Comparison of ENCODE assay signal across 1 cellular context in genomic region chr15:92801774-92802464, GRCh38.
TF ChIP-seq lines count a peak whose summit lies in the region.

No MANE protein-coding gene starts in this region.

TF ChIP-seq in K562, 482 proteins besides CTCF, POLR2A, EP300 and RAD21 (continued from another document and continues in another):
- TF ChIP-seq, protein P1, sequence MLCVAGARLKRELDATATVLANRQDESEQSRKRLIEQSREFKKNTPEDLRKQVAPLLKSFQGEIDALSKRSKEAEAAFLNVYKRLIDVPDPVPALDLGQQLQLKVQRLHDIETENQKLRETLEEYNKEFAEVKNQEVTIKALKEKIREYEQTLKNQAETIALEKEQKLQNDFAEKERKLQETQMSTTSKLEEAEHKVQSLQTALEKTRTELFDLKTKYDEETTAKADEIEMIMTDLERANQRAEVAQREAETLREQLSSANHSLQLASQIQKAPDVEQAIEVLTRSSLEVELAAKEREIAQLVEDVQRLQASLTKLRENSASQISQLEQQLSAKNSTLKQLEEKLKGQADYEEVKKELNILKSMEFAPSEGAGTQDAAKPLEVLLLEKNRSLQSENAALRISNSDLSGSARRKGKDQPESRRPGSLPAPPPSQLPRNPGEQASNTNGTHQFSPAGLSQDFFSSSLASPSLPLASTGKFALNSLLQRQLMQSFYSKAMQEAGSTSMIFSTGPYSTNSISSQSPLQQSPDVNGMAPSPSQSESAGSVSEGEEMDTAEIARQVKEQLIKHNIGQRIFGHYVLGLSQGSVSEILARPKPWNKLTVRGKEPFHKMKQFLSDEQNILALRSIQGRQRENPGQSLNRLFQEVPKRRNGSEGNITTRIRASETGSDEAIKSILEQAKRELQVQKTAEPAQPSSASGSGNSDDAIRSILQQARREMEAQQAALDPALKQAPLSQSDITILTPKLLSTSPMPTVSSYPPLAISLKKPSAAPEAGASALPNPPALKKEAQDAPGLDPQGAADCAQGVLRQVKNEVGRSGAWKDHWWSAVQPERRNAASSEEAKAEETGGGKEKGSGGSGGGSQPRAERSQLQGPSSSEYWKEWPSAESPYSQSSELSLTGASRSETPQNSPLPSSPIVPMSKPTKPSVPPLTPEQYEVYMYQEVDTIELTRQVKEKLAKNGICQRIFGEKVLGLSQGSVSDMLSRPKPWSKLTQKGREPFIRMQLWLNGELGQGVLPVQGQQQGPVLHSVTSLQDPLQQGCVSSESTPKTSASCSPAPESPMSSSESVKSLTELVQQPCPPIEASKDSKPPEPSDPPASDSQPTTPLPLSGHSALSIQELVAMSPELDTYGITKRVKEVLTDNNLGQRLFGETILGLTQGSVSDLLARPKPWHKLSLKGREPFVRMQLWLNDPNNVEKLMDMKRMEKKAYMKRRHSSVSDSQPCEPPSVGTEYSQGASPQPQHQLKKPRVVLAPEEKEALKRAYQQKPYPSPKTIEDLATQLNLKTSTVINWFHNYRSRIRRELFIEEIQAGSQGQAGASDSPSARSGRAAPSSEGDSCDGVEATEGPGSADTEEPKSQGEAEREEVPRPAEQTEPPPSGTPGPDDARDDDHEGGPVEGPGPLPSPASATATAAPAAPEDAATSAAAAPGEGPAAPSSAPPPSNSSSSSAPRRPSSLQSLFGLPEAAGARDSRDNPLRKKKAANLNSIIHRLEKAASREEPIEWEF (CRISPR knock-in tag; IDR thresholded peaks at IDR 0.05) = no peak
- no peak for TF ChIP-seq E2F3 (CRISPR knock-in tag; IDR thresholded peaks at IDR 0.05)
- TF ChIP-seq ZNF24 (IDR thresholded peaks at IDR 0.05) = no peak
- no peak for TF ChIP-seq DDX20 (tag; IDR thresholded peaks at IDR 0.05; ENCODE audit: low read depth)
- no peak for TF ChIP-seq ZNF444 (CRISPR knock-in tag; IDR thresholded peaks at IDR 0.05)
- no peak for TF ChIP-seq RBFOX2 (IDR thresholded peaks at IDR 0.05; ENCODE audit: low read depth, low read length)
- peak; percentile 78; the same call in 1 of the 2 replicates for TF ChIP-seq NFRKB (IDR thresholded peaks at IDR 0.05; ENCODE audit: low read depth)
- TF ChIP-seq, protein P2, sequence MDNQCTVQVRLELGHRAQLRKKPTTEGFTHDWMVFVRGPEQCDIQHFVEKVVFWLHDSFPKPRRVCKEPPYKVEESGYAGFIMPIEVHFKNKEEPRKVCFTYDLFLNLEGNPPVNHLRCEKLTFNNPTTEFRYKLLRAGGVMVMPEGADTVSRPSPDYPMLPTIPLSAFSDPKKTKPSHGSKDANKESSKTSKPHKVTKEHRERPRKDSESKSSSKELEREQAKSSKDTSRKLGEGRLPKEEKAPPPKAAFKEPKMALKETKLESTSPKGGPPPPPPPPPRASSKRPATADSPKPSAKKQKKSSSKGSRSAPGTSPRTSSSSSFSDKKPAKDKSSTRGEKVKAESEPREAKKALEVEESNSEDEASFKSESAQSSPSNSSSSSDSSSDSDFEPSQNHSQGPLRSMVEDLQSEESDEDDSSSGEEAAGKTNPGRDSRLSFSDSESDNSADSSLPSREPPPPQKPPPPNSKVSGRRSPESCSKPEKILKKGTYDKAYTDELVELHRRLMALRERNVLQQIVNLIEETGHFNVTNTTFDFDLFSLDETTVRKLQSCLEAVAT (IDR thresholded peaks at IDR 0.05) = peak in 1 of 2 experiments; percentile 54; a peak in 1 of 4 replicates
- TF ChIP-seq ZSCAN32 (CRISPR knock-in tag; IDR thresholded peaks at IDR 0.05) = no peak
- TF ChIP-seq ESRRA (IDR thresholded peaks at IDR 0.05; ENCODE audit: borderline replicate concordance, low read depth) = no peak
- TF ChIP-seq CEBPG (CRISPR knock-in tag; IDR thresholded peaks at IDR 0.05) = peak; percentile 92
- TF ChIP-seq CEBPG (tag; conservative IDR thresholded peaks at IDR 0.05 in 1 of 2, IDR thresholded peaks at IDR 0.05 in 1 of 2) = peak; percentile 96 to 100
- TF ChIP-seq SRSF9 (IDR thresholded peaks at IDR 0.05; ENCODE audit: borderline replicate concordance, low read depth, low read length) = no peak
- TF ChIP-seq JUNB (CRISPR knock-in tag; conservative IDR thresholded peaks at IDR 0.05) = no peak
- no peak for TF ChIP-seq ZNF76 (CRISPR knock-in tag; IDR thresholded peaks at IDR 0.05; ENCODE audit: borderline replicate concordance)
- no peak for TF ChIP-seq ZNF316 (IDR thresholded peaks at IDR 0.05)
- peak; percentile 59 for TF ChIP-seq BCOR (IDR thresholded peaks at IDR 0.05)
- TF ChIP-seq, protein P3, sequence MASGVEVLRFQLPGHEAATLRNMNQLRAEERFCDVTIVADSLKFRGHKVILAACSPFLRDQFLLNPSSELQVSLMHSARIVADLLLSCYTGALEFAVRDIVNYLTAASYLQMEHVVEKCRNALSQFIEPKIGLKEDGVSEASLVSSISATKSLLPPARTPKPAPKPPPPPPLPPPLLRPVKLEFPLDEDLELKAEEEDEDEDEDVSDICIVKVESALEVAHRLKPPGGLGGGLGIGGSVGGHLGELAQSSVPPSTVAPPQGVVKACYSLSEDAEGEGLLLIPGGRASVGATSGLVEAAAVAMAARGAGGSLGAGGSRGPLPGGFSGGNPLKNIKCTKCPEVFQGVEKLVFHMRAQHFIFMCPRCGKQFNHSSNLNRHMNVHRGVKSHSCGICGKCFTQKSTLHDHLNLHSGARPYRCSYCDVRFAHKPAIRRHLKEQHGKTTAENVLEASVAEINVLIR (CRISPR knock-in tag; IDR thresholded peaks at IDR 0.05) = no peak
- TF ChIP-seq, protein P4, sequence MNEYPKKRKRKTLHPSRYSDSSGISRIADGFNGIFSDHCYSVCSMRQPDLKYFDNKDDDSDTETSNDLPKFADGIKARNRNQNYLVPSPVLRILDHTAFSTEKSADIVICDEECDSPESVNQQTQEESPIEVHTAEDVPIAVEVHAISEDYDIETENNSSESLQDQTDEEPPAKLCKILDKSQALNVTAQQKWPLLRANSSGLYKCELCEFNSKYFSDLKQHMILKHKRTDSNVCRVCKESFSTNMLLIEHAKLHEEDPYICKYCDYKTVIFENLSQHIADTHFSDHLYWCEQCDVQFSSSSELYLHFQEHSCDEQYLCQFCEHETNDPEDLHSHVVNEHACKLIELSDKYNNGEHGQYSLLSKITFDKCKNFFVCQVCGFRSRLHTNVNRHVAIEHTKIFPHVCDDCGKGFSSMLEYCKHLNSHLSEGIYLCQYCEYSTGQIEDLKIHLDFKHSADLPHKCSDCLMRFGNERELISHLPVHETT (CRISPR knock-in tag; conservative IDR thresholded peaks at IDR 0.05 in 1 of 2, IDR thresholded peaks at IDR 0.05 in 1 of 2) = no peak; a peak in 1 of 4 replicates
- TF ChIP-seq CBX5 (IDR thresholded peaks at IDR 0.05; ENCODE audit: borderline replicate concordance, low read depth) = no peak
- no peak for TF ChIP-seq MGA (IDR thresholded peaks at IDR 0.05)
- TF ChIP-seq IFI16 (CRISPR knock-in tag; IDR thresholded peaks at IDR 0.05) = no peak
- TF ChIP-seq ZNF780A (CRISPR knock-in tag; IDR thresholded peaks at IDR 0.05) = no peak
- TF ChIP-seq HIVEP1 (CRISPR knock-in tag; IDR thresholded peaks at IDR 0.05) = no peak
- TF ChIP-seq, protein P5, sequence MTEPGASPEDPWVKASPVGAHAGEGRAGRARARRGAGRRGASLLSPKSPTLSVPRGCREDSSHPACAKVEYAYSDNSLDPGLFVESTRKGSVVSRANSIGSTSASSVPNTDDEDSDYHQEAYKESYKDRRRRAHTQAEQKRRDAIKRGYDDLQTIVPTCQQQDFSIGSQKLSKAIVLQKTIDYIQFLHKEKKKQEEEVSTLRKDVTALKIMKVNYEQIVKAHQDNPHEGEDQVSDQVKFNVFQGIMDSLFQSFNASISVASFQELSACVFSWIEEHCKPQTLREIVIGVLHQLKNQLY (CRISPR knock-in tag; conservative IDR thresholded peaks at IDR 0.05) = no peak
